28 cellular contexts compared by ENCODE assay signal in the genomic region with DNA sequence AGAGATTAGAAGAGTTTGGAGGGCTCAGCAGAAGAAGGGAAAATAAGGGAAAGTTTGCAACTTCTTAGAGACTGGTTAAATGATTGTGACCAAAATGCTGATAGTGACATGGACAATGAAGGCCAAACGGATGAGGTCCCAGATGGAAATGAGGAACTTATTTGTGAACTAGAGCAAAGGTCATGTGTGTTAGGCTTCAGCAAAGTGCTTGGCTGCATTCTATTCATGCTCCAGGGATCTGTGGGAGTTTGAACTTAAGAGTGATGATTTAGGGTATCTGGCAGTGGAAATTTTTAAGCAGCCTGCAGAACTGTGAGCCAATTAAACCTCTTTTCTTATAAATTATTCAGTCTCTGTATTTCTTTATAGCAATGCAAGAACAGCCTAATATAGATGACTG.
"Had no signal": no experiment of that assay in that cellular context is flagged by ENCODE, and none has a peak within 500 bp of the region (broad histone marks: within the 10 kb centered on the region; RNA-seq: fewer than 3 reads in every experiment).

No MANE protein-coding gene starts in this region.

- H3K27me3 Mint-ChIP-seq: dendritic cell treated with granulocyte-macrophage colony-stimulating factor and Interleukin-4, amounts not matched to agents 40 ng/mL and 50 ng/mL, for 4 days had no signal

- H3K9me3 ChIP-seq: colonic mucosa, ovary, suprapubic skin had no signal

- H3K36me3 ChIP-seq: colonic mucosa, gastroesophageal sphincter, heart right ventricle, ovary, right lobe of liver, suprapubic skin had no signal

- H3K27me3 ChIP-seq: colonic mucosa, foreskin keratinocyte, gastroesophageal sphincter, heart right ventricle, ovary, right lobe of liver, suprapubic skin had no signal

- H3K4me1 Mint-ChIP-seq: endodermal cell; memory B cell; stimulated activated naive CD8-positive, alpha-beta T cell treated with anti-CD3 and anti-CD28 coated beads, Interleukin-15, amount 100 ng/mL, for 72 hours had no signal

- DNase-seq: colonic mucosa; effector CD8-positive, alpha-beta T cell; endodermal cell; foreskin keratinocyte; heart right ventricle; hippocampal formation; left cardiac atrium; occipital lobe; ovary; posterior cingulate gyrus; psoas muscle; right lobe of liver; small intestine; stimulated activated CD4-positive, alpha-beta T cell treated with anti-CD3 and anti-CD28 coated beads, Interleukin-12 subunit alpha, Interleukin-12 subunit beta, amount 100 ng/mL, for 4 hours; stimulated activated CD4-positive, alpha-beta T cell treated with anti-CD3 and anti-CD28 coated beads, Interleukin-1b, Interleukin-23, amount 100 ng/mL, for 48 hours; stimulated activated CD4-positive, alpha-beta T cell treated with anti-CD3 and anti-CD28 coated beads, Interleukin-4, amount 100 ng/mL, for 1 hour; stimulated activated CD8-positive, alpha-beta memory T cell treated with anti-CD3 and anti-CD28 coated beads, Interleukin-4, amount 100 ng/mL, for 48 hours; stimulated activated naive CD4-positive, alpha-beta T cell; stimulated activated naive CD8-positive, alpha-beta T cell treated with anti-CD3 and anti-CD28 coated beads, Interleukin-15, amount 100 ng/mL, for 72 hours; trophoblast cell had no signal

- H3K4me3 Mint-ChIP-seq: dendritic cell treated with granulocyte-macrophage colony-stimulating factor and Interleukin-4, amounts not matched to agents 40 ng/mL and 50 ng/mL, for 4 days; endodermal cell; memory B cell; natural killer cell treated with Interleukin-12 subunit alpha and Interleukin-12 subunit beta and Interleukin-15 and Interleukin-18, amount 100 ng/mL, for 72 hours; stimulated activated naive CD8-positive, alpha-beta T cell treated with anti-CD3 and anti-CD28 coated beads, Interleukin-15, amount 100 ng/mL, for 72 hours had no signal

- ATAC-seq: esophagus mucosa; foreskin keratinocyte; gastroesophageal sphincter; natural killer cell treated with Interleukin-12 subunit alpha and Interleukin-12 subunit beta and Interleukin-15 and Interleukin-18, amount 100 ng/mL, for 72 hours; psoas muscle; stimulated activated naive CD8-positive, alpha-beta T cell treated with anti-CD3 and anti-CD28 coated beads, Interleukin-15, amount 100 ng/mL, for 72 hours had no signal

- H3K4me3 ChIP-seq: colonic mucosa, gastroesophageal sphincter, heart right ventricle, lung, ovary, psoas muscle, right lobe of liver, suprapubic skin had no signal

- H3K4me1 ChIP-seq: colonic mucosa, right lobe of liver had no signal

- H3K27ac ChIP-seq: colonic mucosa, epithelial cell of prostate, foreskin keratinocyte, gastroesophageal sphincter, ovary, psoas muscle, right lobe of liver, suprapubic skin had no signal

- H3K27ac Mint-ChIP-seq: dendritic cell treated with granulocyte-macrophage colony-stimulating factor and Interleukin-4, amounts not matched to agents 40 ng/mL and 50 ng/mL, for 4 days; endodermal cell; memory B cell; natural killer cell treated with Interleukin-12 subunit alpha and Interleukin-12 subunit beta and Interleukin-15 and Interleukin-18, amount 100 ng/mL, for 72 hours; stimulated activated naive CD8-positive, alpha-beta T cell treated with anti-CD3 and anti-CD28 coated beads, Interleukin-15, amount 100 ng/mL, for 72 hours had no signal

- H3K36me3 Mint-ChIP-seq: natural killer cell treated with Interleukin-12 subunit alpha and Interleukin-12 subunit beta and Interleukin-15 and Interleukin-18, amount 100 ng/mL, for 72 hours had no signal
